ENCODE assay signal across 9 cellular contexts in the genomic region with DNA sequence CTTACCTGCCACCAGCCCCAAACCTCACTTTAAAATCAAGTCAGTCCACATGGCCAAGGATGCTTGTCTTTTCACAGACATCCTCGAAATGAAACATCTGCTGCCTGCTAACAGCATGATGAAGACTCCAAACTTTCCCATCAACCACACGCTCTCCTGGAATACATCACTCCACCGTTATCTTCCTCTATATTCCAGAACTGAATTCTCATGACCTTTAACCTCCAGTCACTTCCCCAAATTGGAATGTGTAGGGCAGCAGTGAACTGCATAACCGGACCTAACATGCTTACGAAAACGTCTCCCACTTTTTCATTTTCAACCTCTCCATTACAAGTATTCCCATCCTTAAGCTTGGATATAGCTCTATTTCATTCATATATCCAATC. TPM values are rescaled to one million over a fixed set of nuclear protein-coding genes. Genes with fewer than 3 reads are reported as not detected.
A peak's percentile ranks its signal among the peaks of the same experiment; 100 is the strongest.
DNase-seq lines count a peak whose midpoint lies in the region; ATAC-seq and TF ChIP-seq lines count a peak whose summit lies in the region.
"Had no signal": no experiment of that assay in that cellular context is flagged by ENCODE, and none has a peak within 500 bp of the region (broad histone marks: within the 10 kb centered on the region; RNA-seq: fewer than 3 reads in every experiment).

No MANE protein-coding gene starts in this region.

- H3K27ac Mint-ChIP-seq in naive B cell = peak overlapping the region; percentile 12 to 96 (median 72)

- ATAC-seq in IMR-90 (ENCODE audit: low read depth) = no peak
- ATAC-seq in naive B cell (ENCODE audit: low read depth in 2 of 2) = no peak
- ATAC-seq in HG03442 (IDR thresholded peaks at IDR 0.05; ENCODE audit: unreplicated experiment) = no peak
- ATAC-seq in HG03354 (IDR thresholded peaks at IDR 0.05; ENCODE audit: poor library complexity, severe bottlenecking, unreplicated experiment) = no peak
- ATAC-seq in sciatic nerve = no peak

- no peak overlapping the region for H3K56ac ChIP-seq in IMR-90 (ENCODE audit: extremely low read depth, insufficient read depth, low read length)

- H3K4me3 Mint-ChIP-seq in naive B cell = peak overlapping the region; percentile 80 to 95 (median 89)

- CTCF ChIA-PET in BJ (lab: Yijun Ruan, JAX) = interaction anchor here (0.9 to 1.3 kb wide), 2 partner anchors 10 to 13 kb away, joined by 3 read pairs; no protein-coding TSS in a partner anchor
- CTCF ChIA-PET in IMR-90 (lab: Yijun Ruan, JAX) = interaction anchor here (0.6 to 0.7 kb wide), 2 partner anchors 9 to 16 kb away, joined by 3 read pairs; no protein-coding TSS in a partner anchor
- CTCF ChIA-PET in mammary epithelial cell (lab: Charles Lee; ENCODE audit: low non-redundant PET) = no interaction called here

- peak overlapping the region; percentile 46; the same call in 1 of the 2 replicates for H2BK120ac ChIP-seq in IMR-90 (ENCODE audit: low read depth, low read length)

- peak overlapping the region; percentile 68 for H3K4me2 ChIP-seq in IMR-90 (ENCODE audit: low read depth, low read length)
- H3K4me2 ChIP-seq in mammary epithelial cell (ENCODE audit: insufficient read depth, low read depth, low read length) = peak overlapping the region; percentile 47

- DNase-seq in BJ (ENCODE audit: low read depth) (no peak), IMR-90 (no peak), mammary epithelial cell (no peak), naive B cell (no peak), AG08395 (ENCODE audit: low spot score) (no peak), sciatic nerve (ENCODE audit: low spot score) (no peak)
- DNase-seq: NCI-H2107 had no signal

- POLR2A ChIA-PET in BJ (lab: Charles Lee) (no interaction called here), IMR-90 (lab: Charles Lee; ENCODE audit: unreplicated experiment) (interaction anchor here (0.7 kb wide), 1 partner anchor 30 kb away, joined by 3 read pairs; no protein-coding TSS in a partner anchor)

- dilution Hi-C loops in IMR-90 (cut with HindIII; ENCODE audit: low sequenced_read_pairs, unreplicated experiment) (no loop called here), mammary epithelial cell (cut with HindIII; ENCODE audit: low sequenced_read_pairs) (no loop called here)

- 0 out of 2 replicates have a peak overlapping the region, but pooled peaks have one; percentile 61 for H4K91ac ChIP-seq in IMR-90 (ENCODE audit: insufficient read depth, low read depth, low read length)

- no peak for TF ChIP-seq CTCF in BJ (IDR thresholded peaks at IDR 0.05; ENCODE audit: insufficient read depth, low read depth, low read length)
- no peak for TF ChIP-seq CTCF in IMR-90 (conservative IDR thresholded peaks at IDR 0.05; ENCODE audit: low read depth, low read length)
- TF ChIP-seq CTCF in mammary epithelial cell (conservative IDR thresholded peaks at IDR 0.05 in 1 of 2, IDR thresholded peaks at IDR 0.05 in 1 of 2; ENCODE audit: extremely low read depth in 1 of 2, insufficient read depth in 1 of 2, low read depth in 1 of 2, low read length in 2 of 2) = no peak

- H3K18ac ChIP-seq in IMR-90 (ENCODE audit: low read depth, low read length) = peak overlapping the region; percentile 42; the same call in 1 of the 2 replicates

- no peaks in the 10 kb centered on the region for H4K20me1 ChIP-seq in IMR-90 (ENCODE audit: insufficient read depth, low read length)
- H4K20me1 ChIP-seq in mammary epithelial cell (ENCODE audit: insufficient read depth, low read length) = no peaks in the 10 kb centered on the region

- H3K79me2 ChIP-seq in mammary epithelial cell (ENCODE audit: insufficient read depth, low read length) = no peaks in the 10 kb centered on the region

- 26% methylated on average over 3 of the region's 6 CpGs; no CpG with 5 or more reads in 1 of the 2 experiments for WGBS in IMR-90 (ENCODE audit: extremely low coverage in 2 of 2, insufficient read length in 1 of 2), 2 experiments
- WGBS in mammary epithelial cell (ENCODE audit: low coverage, missing lambda C conversion rate) = 56% methylated on average over 6 of the region's 6 CpGs

- H3K9me3 ChIP-seq in IMR-90 (ENCODE audit: control insufficient read depth, insufficient read depth, low read length) = no peaks in the 10 kb centered on the region
- no peaks in the 10 kb centered on the region for H3K9me3 ChIP-seq in mammary epithelial cell (replicated peaks; ENCODE audit: insufficient read depth, low read length)

- no peaks in the 10 kb centered on the region for H3K79me1 ChIP-seq in IMR-90 (ENCODE audit: low read depth in 1 of 2, low read length in 2 of 2)

- H2BK15ac ChIP-seq in IMR-90 (ENCODE audit: low read depth, low read length) = no peak overlapping the region

- intact Hi-C loops in IMR-90 (cut with micrococcal nuclease) = no loop called here
- intact Hi-C loops in mammary epithelial cell (cut with micrococcal nuclease) = loop anchor here (2.0 kb wide), 1 partner anchor 13 kb away; no protein-coding TSS in a partner anchor
- intact Hi-C loops in sciatic nerve (cut with DNase I) = no loop called here

- no peak overlapping the region for H3K9ac ChIP-seq in IMR-90 (ENCODE audit: low read depth, low read length)
- no peak overlapping the region for H3K9ac ChIP-seq in mammary epithelial cell (ENCODE audit: insufficient read depth, low read length)

- no peak overlapping the region for H3K4ac ChIP-seq in IMR-90 (ENCODE audit: low read depth, low read length)

- no peak overlapping the region for H2AK5ac ChIP-seq in IMR-90 (ENCODE audit: low read depth, low read length)

- peaks cover 1% of the 10 kb centered on the region; the same call in 1 of the 2 replicates for H3K4me1 ChIP-seq in IMR-90 (ENCODE audit: control insufficient read depth, insufficient read depth, low read length)
- peaks cover 7% of the 10 kb centered on the region for H3K4me1 ChIP-seq in mammary epithelial cell (ENCODE audit: insufficient read depth, low read length)

- TF ChIP-seq POLR2A in IMR-90 (IDR thresholded peaks at IDR 0.05; ENCODE audit: low read depth, low read length) = no peak

- H4K5ac ChIP-seq in IMR-90 (ENCODE audit: low read depth, low read length) = peak overlapping the region; percentile 1; the same call in 1 of the 2 replicates

- H3K36me3 Mint-ChIP-seq in naive B cell = peaks cover 5 to 8% of the 10 kb centered on the region in 2 donors

- H3K27ac ChIP-seq in IMR-90 (ENCODE audit: insufficient read depth, low read length) = no peak overlapping the region
- no peak overlapping the region for H3K27ac ChIP-seq in mammary epithelial cell (ENCODE audit: insufficient read depth, low read depth, low read length)

- peak overlapping the region in 1 of 2 experiments; percentile 74; a peak in 1 of 4 replicates for H4K8ac ChIP-seq in IMR-90 (ENCODE audit: low read depth in 2 of 2, low read length in 2 of 2)

- no peak overlapping the region for H2AK9ac ChIP-seq in IMR-90 (replicated peaks; ENCODE audit: low read depth, low read length, poor library complexity)

- no TSS peak for BruUV-seq in IMR-90 (replicated peaks; lab: Mats Ljungman, UMichigan)
- no TSS peak for BruUV-seq in mammary epithelial cell (replicated peaks; lab: Mats Ljungman, UMichigan)

- peaks cover 0 to 2% (median 0%) of the 10 kb centered on the region in 7 donors for H3K9me3 Mint-ChIP-seq in naive B cell

- H3K27me3 Mint-ChIP-seq in naive B cell = peaks cover 0 to 8% (median 0%) of the 10 kb centered on the region in 3 donors

- peaks cover 20 to 22% (median 21%) of the 10 kb centered on the region in 3 donors for H3K4me1 Mint-ChIP-seq in naive B cell

- H2AFZ ChIP-seq in IMR-90 (replicated peaks; ENCODE audit: low read length, poor library complexity) (peak overlapping the region; percentile 78), mammary epithelial cell (ENCODE audit: low read depth, low read length) (peak overlapping the region; percentile 81)

- H3K23ac ChIP-seq in IMR-90 (ENCODE audit: low read depth, low read length) = peak overlapping the region; percentile 31; the same call in 1 of the 2 replicates

- H3K9me1 ChIP-seq in IMR-90 (ENCODE audit: insufficient read depth, low read length) = no peaks in the 10 kb centered on the region

- in situ Hi-C loops in IMR-90 (cut with MboI; ENCODE audit: low sequenced_read_pairs) = no loop called here
- in situ Hi-C loops in mammary epithelial cell (cut with MboI; ENCODE audit: low sequenced_read_pairs in 2 of 2) = no loop called here

- no peak overlapping the region for H3K14ac ChIP-seq in IMR-90 (replicated peaks; ENCODE audit: low read depth, low read length)

- H2BK5ac ChIP-seq in IMR-90 (ENCODE audit: low read depth, low read length, poor library complexity, severe bottlenecking) = no peak overlapping the region

- H3K4me3 ChIP-seq in BJ (ENCODE audit: low read depth, low read length) (peak overlapping the region; percentile 40), IMR-90 (ENCODE audit: insufficient read depth, low read depth, low read length) (peak overlapping the region; percentile 39), mammary epithelial cell (replicated peaks in 1 of 3; ENCODE audit: insufficient read depth in 1 of 3, low read depth in 2 of 3, low read length in 3 of 3) (peak overlapping the region in 1 of 3 experiments; percentile 4)

- no peak overlapping the region for H2BK20ac ChIP-seq in IMR-90 (ENCODE audit: low read depth, low read length)

- H3K27me3 ChIP-seq in BJ (ENCODE audit: control insufficient read depth, insufficient read depth, low read length) (no peaks in the 10 kb centered on the region), IMR-90 (ENCODE audit: control insufficient read depth, insufficient read depth, low read length) (peaks cover 5% of the 10 kb centered on the region; the same call in 1 of the 2 replicates), mammary epithelial cell (ENCODE audit: insufficient read depth, low read length) (no peaks in the 10 kb centered on the region)

- H3K36me3 ChIP-seq in BJ (ENCODE audit: control insufficient read depth, insufficient read depth, low read length) = no peaks in the 10 kb centered on the region
- H3K36me3 ChIP-seq in IMR-90 (ENCODE audit: control insufficient read depth, insufficient read depth, low read length) = no peaks in the 10 kb centered on the region
- no peaks in the 10 kb centered on the region for H3K36me3 ChIP-seq in mammary epithelial cell (ENCODE audit: insufficient read depth, low read length)

- TF ChIP-seq RAD21 in IMR-90 (IDR thresholded peaks at IDR 0.05; ENCODE audit: low read length) = no peak

RNA-seq across cellular contexts. Expression of a gene that starts 30.7 kb away (rescaled TPM):
- polyA plus RNA-seq in BJ (2011; rRNA removed) (4.8 and 6.5 TPM in 2 replicates), IMR-90 (2012; rRNA removed) (2.8 and 3.0 TPM in 2 replicates), mammary epithelial cell (3.5 TPM), naive B cell (ENCODE audit: low read depth in 6 of 6) (10 to 100 TPM in 2 of 6 donors, 1 to 10 TPM in 4; 4.5 to 12.2 (median 6.8) TPM)
- polyA minus RNA-seq in BJ (2011; rRNA and poly(A)+ RNA removed) = 2.9 and 4.0 TPM in 2 replicates
- total RNA-seq in IMR-90 (2012; rRNA removed) (7.8 and 8.1 TPM in 2 replicates), mammary epithelial cell (1 to 10 TPM; 6.0 to 9.5 TPM), sciatic nerve (11.6 TPM)
- polyA plus RNA-seq in IMR-90 (2012; cell fraction: cytosol; rRNA removed) = 0.88 and 0.90 TPM in 2 replicates
- 1.8 and 6.5 TPM in 2 replicates for polyA plus RNA-seq in IMR-90 (2012; cell fraction: nucleus; rRNA removed; ENCODE audit: low replicate concordance)
- polyA minus RNA-seq in mammary epithelial cell = 7.2 TPM

RNA-seq across cellular contexts. Expression of a gene that starts 47.3 kb away (rescaled TPM):
- polyA plus RNA-seq in BJ (2011; rRNA removed) (36.1 and 62.3 TPM in 2 replicates), IMR-90 (2012; rRNA removed) (52.2 and 54.2 TPM in 2 replicates), mammary epithelial cell (36.9 TPM), naive B cell (ENCODE audit: low read depth in 6 of 6) (10 to 100 TPM; 43.4 to 90.8 (median 58.6) TPM)
- 65.8 and 66.4 TPM in 2 replicates for polyA minus RNA-seq in BJ (2011; rRNA and poly(A)+ RNA removed)
- total RNA-seq in IMR-90 (2012; rRNA removed) (9.1 and 10.8 TPM in 2 replicates), mammary epithelial cell (10 to 100 TPM; 15.8 to 48.6 TPM), sciatic nerve (60.5 TPM)
- 49.7 and 53.0 TPM in 2 replicates for polyA plus RNA-seq in IMR-90 (2012; cell fraction: cytosol; rRNA removed)
- polyA plus RNA-seq in IMR-90 (2012; cell fraction: nucleus; rRNA removed; ENCODE audit: low replicate concordance) = 107 and 180 TPM in 2 replicates
- polyA minus RNA-seq in mammary epithelial cell = 35.6 TPM
